Comparison of ENCODE assay signal across 22 cellular contexts in genomic region chr15:40465939-40466338, GRCh38.
"Had no signal": no experiment of that assay in that cellular context is flagged by ENCODE, and none has a peak within 500 bp of the region (broad histone marks: within the 10 kb centered on the region; RNA-seq: fewer than 3 reads in every experiment).

No MANE protein-coding gene starts in this region.

- H3K9me3 ChIP-seq: body of pancreas, colonic mucosa, pancreas, psoas muscle, thoracic aorta, uterus had no signal

- H3K4me1 Mint-ChIP-seq: activated B cell treated with CpG ODN at 0.5 μM for 24 hours had no signal

- H3K4me3 ChIP-seq: body of pancreas, colonic mucosa, dorsolateral prefrontal cortex, pancreas, psoas muscle, thoracic aorta, uterus had no signal

- H3K36me3 Mint-ChIP-seq: activated naive CD4-positive, alpha-beta T cell treated with anti-CD3 and anti-CD28 coated beads, Interleukin-2, amount 50 U/mL, for 72 hours had no signal

- H3K4me1 ChIP-seq: colonic mucosa, uterus had no signal

- H3K9me3 Mint-ChIP-seq: activated B cell treated with CpG ODN at 0.5 μM for 24 hours; activated naive CD4-positive, alpha-beta T cell treated with anti-CD3 and anti-CD28 coated beads, Interleukin-2, amount 50 U/mL, for 72 hours; memory B cell; naive thymus-derived CD4-positive, alpha-beta T cell had no signal

- H3K27me3 ChIP-seq: body of pancreas, colonic mucosa, dorsolateral prefrontal cortex, pancreas, uterus had no signal

- FAIRE-seq: frontal cortex, keratinocyte, pancreas had no signal

- H3K36me3 ChIP-seq: uterus had no signal

- H3K27me3 Mint-ChIP-seq: activated B cell treated with CpG ODN at 0.5 μM for 24 hours; memory B cell; naive thymus-derived CD4-positive, alpha-beta T cell had no signal

- H3K27ac ChIP-seq: body of pancreas, colonic mucosa, dorsolateral prefrontal cortex, pancreas, psoas muscle, thoracic aorta, uterus had no signal

- DNase-seq: activated B cell treated with CpG ODN at 0.5 μM for 24 hours; activated CD8-positive, alpha-beta memory T cell treated with anti-CD3 and anti-CD28 coated beads for 24 hours; activated gamma-delta T cell treated with Interleukin-2 at 50 U/mL for 16 hours; body of pancreas; colonic mucosa; dorsolateral prefrontal cortex; effector memory CD4-positive, alpha-beta T cell; hippocampal formation; left colon; midbrain; naive thymus-derived CD4-positive, alpha-beta T cell; stimulated activated naive CD8-positive, alpha-beta T cell treated with anti-CD3 and anti-CD28 coated beads, Interleukin-15, Interleukin-2, amounts not matched to agents 100 U/mL and 50 U/mL, for 24 hours; T-helper 2 cell; trophoblast cell; uterus had no signal

- H3K27ac Mint-ChIP-seq: activated B cell treated with CpG ODN at 0.5 μM for 24 hours had no signal

- ATAC-seq: activated naive CD4-positive, alpha-beta T cell treated with anti-CD3 and anti-CD28 coated beads, Interleukin-2, amount 50 U/mL, for 72 hours; body of pancreas; naive thymus-derived CD4-positive, alpha-beta T cell; pancreas; psoas muscle; stimulated activated naive CD8-positive, alpha-beta T cell treated with anti-CD3 and anti-CD28 coated beads, Interleukin-15, Interleukin-2, amounts not matched to agents 100 U/mL and 50 U/mL, for 24 hours had no signal

- H3K4me3 Mint-ChIP-seq: activated B cell treated with CpG ODN at 0.5 μM for 24 hours; memory B cell; naive thymus-derived CD4-positive, alpha-beta T cell had no signal
